Comparison of ENCODE assay signal across 8 cellular contexts in the genomic region with DNA sequence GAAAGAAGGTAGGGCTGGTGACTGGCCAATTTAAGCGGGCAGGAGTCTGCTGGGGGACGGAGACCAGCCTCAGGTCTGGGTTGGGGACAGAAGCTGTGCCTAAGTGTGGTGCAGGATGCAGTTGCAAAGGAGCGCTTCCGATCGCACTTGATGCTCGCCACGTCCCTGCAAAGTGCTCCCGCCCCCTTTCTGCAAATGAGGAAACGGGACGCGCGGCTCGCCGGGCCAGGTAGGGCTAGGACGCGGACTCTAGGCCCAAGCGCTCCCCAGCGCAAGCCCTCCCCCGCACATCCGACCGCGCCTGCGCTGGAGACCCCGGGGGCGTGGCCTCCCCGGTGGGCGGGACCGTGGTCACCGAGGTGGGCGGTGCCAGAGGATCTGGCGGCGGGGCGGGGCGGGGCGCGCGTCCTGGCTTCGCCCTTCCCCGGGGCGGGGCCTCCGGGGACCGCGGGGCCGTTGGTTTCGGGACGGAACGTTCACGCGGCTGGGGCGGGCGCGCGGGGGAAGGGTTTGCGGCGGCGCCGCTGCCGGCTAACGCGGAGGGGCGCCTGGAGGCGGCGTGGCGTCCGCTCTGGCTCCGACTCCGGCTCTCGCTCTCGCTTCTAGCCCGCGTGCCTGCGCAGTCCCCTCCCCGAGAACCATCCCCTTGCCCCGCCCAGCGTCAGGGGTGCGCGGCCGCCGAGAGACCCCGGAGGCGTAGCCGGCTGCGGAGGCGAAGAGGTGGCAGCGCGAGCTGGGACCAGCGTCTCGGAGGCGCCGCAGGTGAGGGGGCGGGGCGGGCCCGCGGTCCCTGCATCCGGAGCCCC. TPM values are rescaled to one million over a fixed set of nuclear protein-coding genes. Genes with fewer than 3 reads are reported as not detected.
A peak's percentile ranks its signal among the peaks of the same experiment; 100 is the strongest.
DNase-seq lines count a peak whose midpoint lies in the region; ATAC-seq and TF ChIP-seq lines count a peak whose summit lies in the region.

FAM118A (plus strand) TSS at position 513 of the 806 bp plus-strand sequence. CDS start 12,446 bp downstream, outside the sequence.

- TF ChIP-seq CTCF in HFFc6 (IDR thresholded peaks at IDR 0.05), result no peak; the same call in 1 of the 2 replicates
- no peak for TF ChIP-seq CTCF in NB4 (IDR thresholded peaks at IDR 0.05; ENCODE audit: low read depth, low read length)
- TF ChIP-seq CTCF in suprapubic skin (IDR thresholded peaks at IDR 0.05), result no peak

- no peaks in the 10 kb centered on the region for H3K36me3 ChIP-seq in suprapubic skin

- ATAC-seq in SK-N-SH treated with all-trans-retinoic acid at 6 μM for 48 hours, result peak; percentile 91

- no peaks in the 10 kb centered on the region for H3K9me3 Mint-ChIP-seq in HFFc6
- no peaks in the 10 kb centered on the region for H3K9me3 Mint-ChIP-seq in activated naive CD4-positive, alpha-beta T cell treated with anti-CD3 and anti-CD28 coated beads, Interleukin-2, amount 50 U/mL, for 24 hours

- peaks cover 9% of the 10 kb centered on the region; the same call in 1 of the 2 replicates for H3K36me3 Mint-ChIP-seq in HFFc6 (ENCODE audit: low read depth)
- peaks cover 9% of the 10 kb centered on the region for H3K36me3 Mint-ChIP-seq in activated naive CD4-positive, alpha-beta T cell treated with anti-CD3 and anti-CD28 coated beads, Interleukin-2, amount 50 U/mL, for 24 hours

- H3K27ac ChIP-seq in suprapubic skin, result peak within 1 kb of the TSS; percentile 74

- WGBS in suprapubic skin, result 2% methylated on average over 6 of the region's 95 CpGs

- TF ChIP-seq POLR2A in NB4 (IDR thresholded peaks at IDR 0.05; ENCODE audit: extremely low read depth, insufficient read length) (peak; percentile 74), suprapubic skin (IDR thresholded peaks at IDR 0.05) (peak in 1 of 2 donors; percentile 36)

- H3K4me3 ChIP-seq in GM08714 (ENCODE audit: low read length) (peak within 1 kb of the TSS; percentile 84), NB4 (ENCODE audit: low read depth, low read length) (peak within 1 kb of the TSS; percentile 77), suprapubic skin (peak within 1 kb of the TSS; percentile 93)

- H3K4me1 Mint-ChIP-seq in HFFc6 (ENCODE audit: low read depth), result peaks cover 32% of the 10 kb centered on the region
- H3K4me1 Mint-ChIP-seq in activated naive CD4-positive, alpha-beta T cell treated with anti-CD3 and anti-CD28 coated beads, Interleukin-2, amount 50 U/mL, for 24 hours, result peaks cover 49% of the 10 kb centered on the region

- H3K27ac Mint-ChIP-seq in HFFc6, result peak within 1 kb of the TSS; percentile 84
- peak within 1 kb of the TSS; percentile 88 for H3K27ac Mint-ChIP-seq in activated naive CD4-positive, alpha-beta T cell treated with anti-CD3 and anti-CD28 coated beads, Interleukin-2, amount 50 U/mL, for 24 hours

- H3K9me3 ChIP-seq in suprapubic skin, result no peaks in the 10 kb centered on the region

- H3K4me3 Mint-ChIP-seq in HFFc6, result peak within 1 kb of the TSS; percentile 89
- peak within 1 kb of the TSS; percentile 94 for H3K4me3 Mint-ChIP-seq in activated naive CD4-positive, alpha-beta T cell treated with anti-CD3 and anti-CD28 coated beads, Interleukin-2, amount 50 U/mL, for 24 hours

- H3K4me1 ChIP-seq in suprapubic skin, result peaks cover 28% of the 10 kb centered on the region

- DNase-seq in HFFc6 (peak; percentile 84), NB4 (ENCODE audit: low read depth) (peak; percentile 96), globus pallidus (ENCODE audit: low spot score) (peak; percentile 90), occipital lobe (lab: John Stamatoyannopoulos, UW) (peak; percentile 96), suprapubic skin (ENCODE audit: low spot score in 2 of 2) (peak; percentile 94 to 95)

- no peaks in the 10 kb centered on the region for H3K27me3 ChIP-seq in suprapubic skin

- H3K27me3 Mint-ChIP-seq in HFFc6 (ENCODE audit: insufficient read depth), result peaks cover 4% of the 10 kb centered on the region
- H3K27me3 Mint-ChIP-seq in activated naive CD4-positive, alpha-beta T cell treated with anti-CD3 and anti-CD28 coated beads, Interleukin-2, amount 50 U/mL, for 24 hours, result no peaks in the 10 kb centered on the region

- no peak for TF ChIP-seq EP300 in suprapubic skin (IDR thresholded peaks at IDR 0.05)

TF ChIP-seq in SK-N-SH treated with all-trans-retinoic acid at 6 μM for 48 hours, 23 proteins besides CTCF, POLR2A, EP300 and RAD21:
- peak; percentile 13; the same call in 1 of the 2 replicates for TF ChIP-seq ZNF70 (CRISPR knock-in tag; IDR thresholded peaks at IDR 0.05)
- TF ChIP-seq, protein P1, sequence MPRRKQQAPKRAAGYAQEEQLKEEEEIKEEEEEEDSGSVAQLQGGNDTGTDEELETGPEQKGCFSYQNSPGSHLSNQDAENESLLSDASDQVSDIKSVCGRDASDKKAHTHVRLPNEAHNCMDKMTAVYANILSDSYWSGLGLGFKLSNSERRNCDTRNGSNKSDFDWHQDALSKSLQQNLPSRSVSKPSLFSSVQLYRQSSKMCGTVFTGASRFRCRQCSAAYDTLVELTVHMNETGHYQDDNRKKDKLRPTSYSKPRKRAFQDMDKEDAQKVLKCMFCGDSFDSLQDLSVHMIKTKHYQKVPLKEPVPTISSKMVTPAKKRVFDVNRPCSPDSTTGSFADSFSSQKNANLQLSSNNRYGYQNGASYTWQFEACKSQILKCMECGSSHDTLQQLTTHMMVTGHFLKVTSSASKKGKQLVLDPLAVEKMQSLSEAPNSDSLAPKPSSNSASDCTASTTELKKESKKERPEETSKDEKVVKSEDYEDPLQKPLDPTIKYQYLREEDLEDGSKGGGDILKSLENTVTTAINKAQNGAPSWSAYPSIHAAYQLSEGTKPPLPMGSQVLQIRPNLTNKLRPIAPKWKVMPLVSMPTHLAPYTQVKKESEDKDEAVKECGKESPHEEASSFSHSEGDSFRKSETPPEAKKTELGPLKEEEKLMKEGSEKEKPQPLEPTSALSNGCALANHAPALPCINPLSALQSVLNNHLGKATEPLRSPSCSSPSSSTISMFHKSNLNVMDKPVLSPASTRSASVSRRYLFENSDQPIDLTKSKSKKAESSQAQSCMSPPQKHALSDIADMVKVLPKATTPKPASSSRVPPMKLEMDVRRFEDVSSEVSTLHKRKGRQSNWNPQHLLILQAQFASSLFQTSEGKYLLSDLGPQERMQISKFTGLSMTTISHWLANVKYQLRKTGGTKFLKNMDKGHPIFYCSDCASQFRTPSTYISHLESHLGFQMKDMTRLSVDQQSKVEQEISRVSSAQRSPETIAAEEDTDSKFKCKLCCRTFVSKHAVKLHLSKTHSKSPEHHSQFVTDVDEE (CRISPR knock-in tag; IDR thresholded peaks at IDR 0.05), result 0 out of 2 replicates have a peak, but pooled peaks have one; percentile 20
- TF ChIP-seq, protein P2, sequence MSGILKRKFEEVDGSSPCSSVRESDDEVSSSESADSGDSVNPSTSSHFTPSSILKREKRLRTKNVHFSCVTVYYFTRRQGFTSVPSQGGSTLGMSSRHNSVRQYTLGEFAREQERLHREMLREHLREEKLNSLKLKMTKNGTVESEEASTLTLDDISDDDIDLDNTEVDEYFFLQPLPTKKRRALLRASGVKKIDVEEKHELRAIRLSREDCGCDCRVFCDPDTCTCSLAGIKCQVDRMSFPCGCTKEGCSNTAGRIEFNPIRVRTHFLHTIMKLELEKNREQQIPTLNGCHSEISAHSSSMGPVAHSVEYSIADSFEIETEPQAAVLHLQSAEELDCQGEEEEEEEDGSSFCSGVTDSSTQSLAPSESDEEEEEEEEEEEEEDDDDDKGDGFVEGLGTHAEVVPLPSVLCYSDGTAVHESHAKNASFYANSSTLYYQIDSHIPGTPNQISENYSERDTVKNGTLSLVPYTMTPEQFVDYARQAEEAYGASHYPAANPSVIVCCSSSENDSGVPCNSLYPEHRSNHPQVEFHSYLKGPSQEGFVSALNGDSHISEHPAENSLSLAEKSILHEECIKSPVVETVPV (CRISPR knock-in tag; IDR thresholded peaks at IDR 0.05), result no peak
- TF ChIP-seq ZC3H10 (CRISPR knock-in tag; IDR thresholded peaks at IDR 0.05), result no peak
- TF ChIP-seq, protein P3, sequence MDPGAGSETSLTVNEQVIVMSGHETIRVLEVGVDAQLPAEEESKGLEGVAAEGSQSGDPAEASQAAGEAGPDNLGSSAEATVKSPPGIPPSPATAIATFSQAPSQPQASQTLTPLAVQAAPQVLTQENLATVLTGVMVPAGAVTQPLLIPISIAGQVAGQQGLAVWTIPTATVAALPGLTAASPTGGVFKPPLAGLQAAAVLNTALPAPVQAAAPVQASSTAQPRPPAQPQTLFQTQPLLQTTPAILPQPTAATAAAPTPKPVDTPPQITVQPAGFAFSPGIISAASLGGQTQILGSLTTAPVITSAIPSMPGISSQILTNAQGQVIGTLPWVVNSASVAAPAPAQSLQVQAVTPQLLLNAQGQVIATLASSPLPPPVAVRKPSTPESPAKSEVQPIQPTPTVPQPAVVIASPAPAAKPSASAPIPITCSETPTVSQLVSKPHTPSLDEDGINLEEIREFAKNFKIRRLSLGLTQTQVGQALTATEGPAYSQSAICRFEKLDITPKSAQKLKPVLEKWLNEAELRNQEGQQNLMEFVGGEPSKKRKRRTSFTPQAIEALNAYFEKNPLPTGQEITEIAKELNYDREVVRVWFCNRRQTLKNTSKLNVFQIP (CRISPR knock-in tag; IDR thresholded peaks at IDR 0.05; ENCODE audit: borderline replicate concordance, low read depth), result no peak
- TF ChIP-seq ZNF8 (CRISPR knock-in tag; IDR thresholded peaks at IDR 0.05), result no peak
- no peak for TF ChIP-seq ZFP3 (CRISPR knock-in tag; IDR thresholded peaks at IDR 0.05)
- TF ChIP-seq ISL1 (CRISPR knock-in tag; IDR thresholded peaks at IDR 0.05), result no peak
TF ChIP-seq in SK-N-SH treated with all-trans-retinoic acid at 6 μM for 48 hours: peak in this region for 2.

RNA-seq across cellular contexts. Expression of gene FAM118A, which starts in this region (rescaled TPM):
- total RNA-seq in HFFc6 (2021; fragmentation: NEBNext Ultra II Directional; extraction: Animal tissue kit (Norgen Biotek cat#: 25700)), result 10 to 100 TPM in 4 of 6 experiments, 1 to 10 TPM in 2; 8.6 to 13.2 (median 10.7) TPM
- total RNA-seq in occipital lobe, result 6.2 TPM
- 10 to 100 TPM; 22.7 to 65.8 (median 37.2) TPM for total RNA-seq in suprapubic skin

Comparison
In these comparisons a context has a peak if more than half of its experiments do, and no peak if none do; other contexts are left out.
1. Peak in every context shown above with its lines: DNase-seq, ATAC-seq, H3K4me3 ChIP-seq and H3K27ac ChIP-seq.